Comparison of ENCODE assay signal across 11 cellular contexts in genomic region chr4:25908491-25908901, GRCh38. TPM values are rescaled to one million over a fixed set of nuclear protein-coding genes. Genes with fewer than 3 reads are reported as not detected.
DNase-seq lines count a peak whose midpoint lies in the region; ATAC-seq and TF ChIP-seq lines count a peak whose summit lies in the region.
"Had no signal": no experiment of that assay in that cellular context is flagged by ENCODE, and none has a peak within 500 bp of the region (broad histone marks: within the 10 kb centered on the region; RNA-seq: fewer than 3 reads in every experiment).

No MANE protein-coding gene starts in this region.

- peak overlapping the region; percentile 59 for H3K27ac ChIP-seq in SJCRH30
- no peak overlapping the region for H3K27ac ChIP-seq in GM23338 (ENCODE audit: low read depth)

- H3K4me3 Mint-ChIP-seq in stimulated activated memory B cell treated with anti-CD40 and anti-IgM and Interleukin-4, amounts not matched to agents 10 μg/mL and 1 μg/mL and 100 μg/mL, for 72 hours, result no peak overlapping the region
- no peak overlapping the region for H3K4me3 Mint-ChIP-seq in GM23338
- no peak overlapping the region for H3K4me3 Mint-ChIP-seq in effector memory CD8-positive, alpha-beta T cell
- H3K4me3 Mint-ChIP-seq: naive thymus-derived CD8-positive, alpha-beta T cell; T-helper 17 cell had no signal

- no peaks in the 10 kb centered on the region for H3K27me3 Mint-ChIP-seq in stimulated activated memory B cell treated with anti-CD40 and anti-IgM and Interleukin-4, amounts not matched to agents 10 μg/mL and 1 μg/mL and 100 μg/mL, for 72 hours
- H3K27me3 Mint-ChIP-seq in GM23338 (ENCODE audit: insufficient read depth, low read depth, poor library complexity), result peaks cover 4% of the 10 kb centered on the region
- H3K27me3 Mint-ChIP-seq in effector memory CD8-positive, alpha-beta T cell, result peaks cover 0 to 8% of the 10 kb centered on the region in 2 donors
- H3K27me3 Mint-ChIP-seq: T-helper 17 cell had no signal

- H4K20me1 ChIP-seq in GM23338 (replicated peaks; ENCODE audit: insufficient read depth), result no peaks in the 10 kb centered on the region

- no peak for TF ChIP-seq CTCF in fibroblast of pulmonary artery (IDR thresholded peaks at IDR 0.05; ENCODE audit: low read length, missing control alignments)
- TF ChIP-seq CTCF in GM23338 (conservative IDR thresholded peaks at IDR 0.05; ENCODE audit: low read depth in 2 of 2), result no peak

- H3K4me1 Mint-ChIP-seq in stimulated activated memory B cell treated with anti-CD40 and anti-IgM and Interleukin-4, amounts not matched to agents 10 μg/mL and 1 μg/mL and 100 μg/mL, for 72 hours, result peaks cover 65% of the 10 kb centered on the region
- peaks cover 12% of the 10 kb centered on the region for H3K4me1 Mint-ChIP-seq in GM23338
- peaks cover 8 to 9% of the 10 kb centered on the region in 2 donors for H3K4me1 Mint-ChIP-seq in effector memory CD8-positive, alpha-beta T cell (ENCODE audit: low read depth in 2 of 2)

- no peaks in the 10 kb centered on the region; the same call in 1 of the 2 replicates for H3K9me3 ChIP-seq in SJCRH30 (replicated peaks)

- H3K4me3 ChIP-seq in SJCRH30, result no peak overlapping the region
- no peak overlapping the region for H3K4me3 ChIP-seq in fibroblast of pulmonary artery (replicated peaks; ENCODE audit: low read depth, low read length)
- H3K4me3 ChIP-seq in GM23338, result no peak overlapping the region

- H3K4me1 ChIP-seq in SJCRH30, result peaks cover 39% of the 10 kb centered on the region
- H3K4me1 ChIP-seq in GM23338 (ENCODE audit: insufficient read depth), result no peaks in the 10 kb centered on the region; the same call in 1 of the 2 replicates

- no peak for ATAC-seq in stimulated activated memory B cell treated with anti-CD40 and anti-IgM and Interleukin-4, amounts not matched to agents 10 μg/mL and 1 μg/mL and 100 μg/mL, for 72 hours
- ATAC-seq in GM23338, result no peak
- ATAC-seq in effector memory CD8-positive, alpha-beta T cell (replicated peaks), result no peak
- ATAC-seq: naive thymus-derived CD8-positive, alpha-beta T cell; T-helper 17 cell had no signal

- peak overlapping the region; percentile 56 for H3K27ac Mint-ChIP-seq in stimulated activated memory B cell treated with anti-CD40 and anti-IgM and Interleukin-4, amounts not matched to agents 10 μg/mL and 1 μg/mL and 100 μg/mL, for 72 hours
- H3K27ac Mint-ChIP-seq in GM23338, result no peak overlapping the region
- no peak overlapping the region for H3K27ac Mint-ChIP-seq in effector memory CD8-positive, alpha-beta T cell
- H3K27ac Mint-ChIP-seq: activated T-helper 2 cell treated with anti-CD3 and anti-CD28 coated beads, Interferon-gamma antibody, Interleukin-2, Interleukin-4, amounts not matched to agents 10 μg/mL and 5 μg/mL and 100 μg/mL, durations not matched to agents 14 hours and 24 hours and 36 hours; naive thymus-derived CD8-positive, alpha-beta T cell; T-helper 17 cell had no signal

- H3K4me2 ChIP-seq in GM23338, result no peak overlapping the region

- no peak overlapping the region for H2AFZ ChIP-seq in GM23338

- no peaks in the 10 kb centered on the region for H3K36me3 ChIP-seq in SJCRH30
- H3K36me3 ChIP-seq in GM23338 (ENCODE audit: insufficient read depth), result no peaks in the 10 kb centered on the region

- H3K9me3 Mint-ChIP-seq in stimulated activated memory B cell treated with anti-CD40 and anti-IgM and Interleukin-4, amounts not matched to agents 10 μg/mL and 1 μg/mL and 100 μg/mL, for 72 hours, result peaks cover 6% of the 10 kb centered on the region
- H3K9me3 Mint-ChIP-seq in GM23338, result peaks cover 11% of the 10 kb centered on the region; the same call in 1 of the 3 replicates
- no peaks in the 10 kb centered on the region for H3K9me3 Mint-ChIP-seq in effector memory CD8-positive, alpha-beta T cell

- H3K36me3 Mint-ChIP-seq in stimulated activated memory B cell treated with anti-CD40 and anti-IgM and Interleukin-4, amounts not matched to agents 10 μg/mL and 1 μg/mL and 100 μg/mL, for 72 hours, result peaks cover 27% of the 10 kb centered on the region
- H3K36me3 Mint-ChIP-seq in GM23338 (ENCODE audit: low read depth), result peaks cover 5% of the 10 kb centered on the region; the same call in 1 of the 3 replicates
- H3K36me3 Mint-ChIP-seq in effector memory CD8-positive, alpha-beta T cell (ENCODE audit: insufficient read depth), result peaks cover 2% of the 10 kb centered on the region

- H3K9me2 ChIP-seq in GM23338 (ENCODE audit: insufficient read depth), result 0 out of 2 replicates have a peak, but pooled peaks cover 3% of the 10 kb centered on the region

- DNase-seq in NCI-H146 (lab: John Stamatoyannopoulos, UW) (peak; percentile 26), NCI-H146 treated with DMSO at 0.1 percent for 48 hours (lab: John Stamatoyannopoulos, UW; ENCODE audit: unreplicated experiment) (no peak), SJCRH30 (peak; percentile 83 to 90), fibroblast of pulmonary artery (ENCODE audit: low read depth) (peak; percentile 88), GM23338 (ENCODE audit: low spot score) (no peak), NCI-H1694 treated with DMSO at 0.1 percent for 48 hours (lab: John Stamatoyannopoulos, UW) (no peak)
- DNase-seq in effector memory CD8-positive, alpha-beta T cell, result no peak
- DNase-seq: naive thymus-derived CD8-positive, alpha-beta T cell; T-helper 17 cell had no signal

- no peaks in the 10 kb centered on the region for H3K27me3 ChIP-seq in SJCRH30
- H3K27me3 ChIP-seq in GM23338 (ENCODE audit: insufficient read depth), result no peaks in the 10 kb centered on the region

- no peaks in the 10 kb centered on the region for H3K79me2 ChIP-seq in GM23338 (replicated peaks; ENCODE audit: insufficient read depth)

- H3F3A ChIP-seq in GM23338 (replicated peaks; ENCODE audit: low read depth), result 0 out of 2 replicates have a peak, but pooled peaks cover 2% of the 10 kb centered on the region

TF ChIP-seq in GM23338, 12 proteins besides CTCF, POLR2A, EP300 and RAD21 (continues in another document):
- TF ChIP-seq, protein P1, sequence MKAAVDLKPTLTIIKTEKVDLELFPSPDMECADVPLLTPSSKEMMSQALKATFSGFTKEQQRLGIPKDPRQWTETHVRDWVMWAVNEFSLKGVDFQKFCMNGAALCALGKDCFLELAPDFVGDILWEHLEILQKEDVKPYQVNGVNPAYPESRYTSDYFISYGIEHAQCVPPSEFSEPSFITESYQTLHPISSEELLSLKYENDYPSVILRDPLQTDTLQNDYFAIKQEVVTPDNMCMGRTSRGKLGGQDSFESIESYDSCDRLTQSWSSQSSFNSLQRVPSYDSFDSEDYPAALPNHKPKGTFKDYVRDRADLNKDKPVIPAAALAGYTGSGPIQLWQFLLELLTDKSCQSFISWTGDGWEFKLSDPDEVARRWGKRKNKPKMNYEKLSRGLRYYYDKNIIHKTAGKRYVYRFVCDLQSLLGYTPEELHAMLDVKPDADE (IDR thresholded peaks at IDR 0.05), result no peak
- no peak for TF ChIP-seq STAT1 (IDR thresholded peaks at IDR 0.05; ENCODE audit: unreplicated experiment)
- no peak for TF ChIP-seq ZNF114 (CRISPR knock-in tag; IDR thresholded peaks at IDR 0.05)
- no peak for TF ChIP-seq ZNF331 (CRISPR knock-in tag; IDR thresholded peaks at IDR 0.05; ENCODE audit: low read depth)

RNA-seq across cellular contexts. Expression of gene SMIM20, which starts 5.5 kb away (rescaled TPM):
- 40.6 and 49.1 TPM in 2 replicates for total RNA-seq in SJCRH30 (2014; rRNA removed; shearing (Covaris generic))
- total RNA-seq in GM23338 (2014; rRNA removed; shearing (Covaris generic)), result 56.6 and 71.6 TPM in 2 replicates
- 68.3 and 82.9 TPM in 2 replicates for polyA plus RNA-seq in GM23338 (2016; fragmentation: Nextera tagmentation; extraction: Ambion mirVana)

RNA-seq across cellular contexts. Expression of gene SEL1L3, which starts 45.7 kb away (rescaled TPM):
- 37.6 and 52.3 TPM in 2 replicates for total RNA-seq in SJCRH30 (2014; rRNA removed; shearing (Covaris generic))
- total RNA-seq in GM23338 (2014; rRNA removed; shearing (Covaris generic)), result 61.7 and 65.8 TPM in 2 replicates
- 17.1 and 19.3 TPM in 2 replicates for polyA plus RNA-seq in GM23338 (2016; fragmentation: Nextera tagmentation; extraction: Ambion mirVana)

Comparison
In these comparisons a context has a peak if more than half of its experiments do, and no peak if none do; other contexts are left out.
1. DNase-seq: peak in NCI-H146 (single experiment), SJCRH30 (2 of 2) and fibroblast of pulmonary artery (single experiment); none in NCI-H146 treated with DMSO at 0.1 percent for 48 hours (single experiment), GM23338 (single experiment), NCI-H1694 treated with DMSO at 0.1 percent for 48 hours (single experiment) and effector memory CD8-positive, alpha-beta T cell (0 of 3).